In the genomic region with DNA sequence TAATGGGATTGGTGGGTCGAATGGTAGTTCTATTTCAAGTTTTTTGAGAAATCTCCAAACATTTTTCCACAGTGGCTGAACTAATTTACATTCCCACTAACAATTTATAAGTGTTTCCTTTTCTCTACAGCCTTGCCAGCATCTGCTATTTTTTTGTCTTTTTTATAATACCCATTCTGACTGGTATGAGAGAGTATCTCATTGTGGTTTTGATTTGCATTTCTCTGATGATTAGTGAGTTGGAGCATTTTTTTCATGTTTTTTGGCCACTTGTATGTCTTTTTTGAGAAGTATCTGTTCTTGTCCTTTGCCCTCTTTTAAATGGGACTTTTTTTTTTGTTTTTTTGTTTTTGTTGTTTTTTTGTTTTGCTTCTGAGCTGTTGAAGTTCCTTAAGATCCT, we compare ENCODE assay signal across 21 cellular contexts.
DNase-seq lines count a peak whose midpoint lies in the region; ATAC-seq and TF ChIP-seq lines count a peak whose summit lies in the region.
"Had no signal": no experiment of that assay in that cellular context is flagged by ENCODE, and none has a peak within 500 bp of the region (broad histone marks: within the 10 kb centered on the region; RNA-seq: fewer than 3 reads in every experiment).

No MANE protein-coding gene starts in this region.

- TF ChIP-seq CTCF in GM13976 (IDR thresholded peaks at IDR 0.05; ENCODE audit: borderline replicate concordance, control extremely low read depth, extremely low read depth, insufficient read depth, missing control alignments) = no peak

- ATAC-seq in GM18867 (IDR thresholded peaks at IDR 0.05; ENCODE audit: unreplicated experiment) (peak; percentile 52), GM19324 (IDR thresholded peaks at IDR 0.05; ENCODE audit: low FRiP score, unreplicated experiment) (peak; percentile 71)
- ATAC-seq: GM12878 had no signal

- in situ Hi-C loops in GM13976 (cut with MboI; ENCODE audit: low sequenced_read_pairs, unreplicated experiment) = no loop called here

- DNase-seq in astrocyte of the hippocampus (ENCODE audit: low read depth, low spot score) (peak; percentile 34), GM13976 (ENCODE audit: low spot score) (no peak), RPMI8226 (no peak)
- DNase-seq: 8988T; ACHN; BE2C; C1 segment of cervical spinal cord; CD4-positive, alpha-beta memory T cell; CD4-positive, CD25-positive, alpha-beta regulatory T cell; CD8-positive, alpha-beta memory T cell; COR-L47; DMS 273 treated with DMSO at 0.1 percent for 48 hours; DMS153; DMS53; DMS79; DND-41; EL; GDM1 had no signal
